8 cellular contexts compared by ENCODE assay signal in genomic region chr20:63978319-63979220, GRCh38. TPM values are rescaled to one million over a fixed set of nuclear protein-coding genes. Genes with fewer than 3 reads are reported as not detected.
DNase-seq lines count a peak whose midpoint lies in the region; ATAC-seq and TF ChIP-seq lines count a peak whose summit lies in the region.

No MANE protein-coding gene starts in this region.

- H3K36me3 ChIP-seq in Panc1 (ENCODE audit: control insufficient read depth, insufficient read depth, low read length): peaks cover 5% of the 10 kb centered on the region; the same call in 1 of the 2 replicates
- H3K36me3 ChIP-seq in iPS-15b (ENCODE audit: control insufficient read depth, insufficient read depth, low read length): peaks cover 3% of the 10 kb centered on the region
- peaks cover 0 to 6% (median 6%) of the 10 kb centered on the region in 3 donors for H3K36me3 ChIP-seq in skeletal muscle tissue (ENCODE audit: control insufficient read depth in 3 of 3, insufficient read depth in 3 of 3, low read length in 3 of 3)

- peak; percentile 39 for ATAC-seq in HG03175 (IDR thresholded peaks at IDR 0.05; ENCODE audit: unreplicated experiment)
- ATAC-seq in Panc1: peak; percentile 55
- peak; percentile 4 for ATAC-seq in activated naive CD8-positive, alpha-beta T cell treated with anti-CD3 and anti-CD28 coated beads, Interleukin-2, amount 50 U/mL, for 24 hours

- no peaks in the 10 kb centered on the region for H3K9me3 ChIP-seq in Panc1 (ENCODE audit: control insufficient read depth, insufficient read depth, low read depth, low read length)
- H3K9me3 ChIP-seq in iPS-15b (ENCODE audit: control insufficient read depth, insufficient read depth, low read length): no peaks in the 10 kb centered on the region
- H3K9me3 ChIP-seq in skeletal muscle tissue (ENCODE audit: control insufficient read depth in 3 of 3, low read length in 3 of 3): no peaks in the 10 kb centered on the region

- POLR2A ChIA-PET in Panc1 (lab: Charles Lee): no interaction called here

- H3K36me3 Mint-ChIP-seq in activated naive CD8-positive, alpha-beta T cell treated with anti-CD3 and anti-CD28 coated beads, Interleukin-2, amount 50 U/mL, for 24 hours (ENCODE audit: low read depth): peaks cover 30% of the 10 kb centered on the region

- H3K27me3 Mint-ChIP-seq in activated naive CD8-positive, alpha-beta T cell treated with anti-CD3 and anti-CD28 coated beads, Interleukin-2, amount 50 U/mL, for 24 hours: no peaks in the 10 kb centered on the region

- CTCF ChIA-PET in Panc1 (lab: Charles Lee): interaction anchor here (2.3 kb wide), 1 partner anchor 60 kb away, joined by 9 read pairs; no protein-coding TSS in a partner anchor

- in situ Hi-C loops in Panc1 (cut with HindIII; ENCODE audit: low pct_unique_long_range_greater_than_20kb, low sequenced_read_pairs): no loop called here

- H3K9ac ChIP-seq in iPS-15b (ENCODE audit: low read depth, low read length): no peak overlapping the region
- peak overlapping the region; percentile 32 to 77 (median 66) for H3K9ac ChIP-seq in skeletal muscle tissue (ENCODE audit: low read depth in 1 of 3, low read length in 3 of 3)

- TF ChIP-seq CTCF in GM12864 (IDR thresholded peaks at IDR 0.05; ENCODE audit: low read depth, low read length, missing control alignments) (no peak), Panc1 (IDR thresholded peaks at IDR 0.05) (no peak)

- H3K4me3 ChIP-seq in GM12864 (ENCODE audit: low read depth, low read length): peak overlapping the region; percentile 83
- peak overlapping the region; percentile 62 to 76 for H3K4me3 ChIP-seq in Panc1 (ENCODE audit: low read depth in 2 of 2, low read length in 2 of 2)
- H3K4me3 ChIP-seq in iPS-15b (ENCODE audit: low read depth, low read length): peak overlapping the region; percentile 72
- peak overlapping the region; percentile 58 to 65 (median 60) for H3K4me3 ChIP-seq in skeletal muscle tissue (ENCODE audit: low read length in 3 of 3)

- H3K27ac ChIP-seq in Panc1 (ENCODE audit: low read length) (peak overlapping the region; percentile 84), skeletal muscle tissue (ENCODE audit: low read depth, low read length) (no peak overlapping the region)

- H3K27me3 ChIP-seq in Panc1 (ENCODE audit: control insufficient read depth, insufficient read depth, low read length) (no peaks in the 10 kb centered on the region), iPS-15b (ENCODE audit: control insufficient read depth, insufficient read depth, low read length) (peaks cover 25% of the 10 kb centered on the region), skeletal muscle tissue (ENCODE audit: control insufficient read depth in 3 of 3, insufficient read depth in 3 of 3, low read length in 3 of 3) (peaks cover 0 to 33% (median 26%) of the 10 kb centered on the region in 3 donors)

- H3K27ac Mint-ChIP-seq in activated naive CD8-positive, alpha-beta T cell treated with anti-CD3 and anti-CD28 coated beads, Interleukin-2, amount 50 U/mL, for 24 hours: peak overlapping the region; percentile 84

- H3K9me3 Mint-ChIP-seq in activated naive CD8-positive, alpha-beta T cell treated with anti-CD3 and anti-CD28 coated beads, Interleukin-2, amount 50 U/mL, for 24 hours: no peaks in the 10 kb centered on the region

- intact Hi-C loops in Panc1 (cut with micrococcal nuclease; ENCODE audit: unreplicated experiment) (no loop called here), posterior vena cava (cut with DNase I) (loop anchor here (10.0 kb wide), 2 partner anchors 74 to 184 kb away; no protein-coding TSS in a partner anchor)

- BruUV-seq in Panc1 (replicated peaks; lab: Mats Ljungman, UMichigan): no TSS peak

- DNase-seq in 8988T (peak; percentile 88), GM12864 (ENCODE audit: low read depth) (no peak), Panc1 (ENCODE audit: low read depth, low spot score) (no peak), posterior vena cava (ENCODE audit: low spot score) (no peak)
- DNase-seq in activated naive CD8-positive, alpha-beta T cell treated with anti-CD3 and anti-CD28 coated beads, Interleukin-2, amount 50 U/mL, for 24 hours: peak; percentile 82

- peaks cover 62% of the 10 kb centered on the region for H3K4me1 Mint-ChIP-seq in activated naive CD8-positive, alpha-beta T cell treated with anti-CD3 and anti-CD28 coated beads, Interleukin-2, amount 50 U/mL, for 24 hours

- peaks cover 47% of the 10 kb centered on the region for H3K4me1 ChIP-seq in Panc1 (ENCODE audit: control insufficient read depth, insufficient read depth, low read length)
- peaks cover 3% of the 10 kb centered on the region for H3K4me1 ChIP-seq in iPS-15b (ENCODE audit: control insufficient read depth, insufficient read depth, low read length)
- H3K4me1 ChIP-seq in skeletal muscle tissue (ENCODE audit: control insufficient read depth in 3 of 3, insufficient read depth in 3 of 3, low read length in 3 of 3): peaks cover 28 to 42% (median 39%) of the 10 kb centered on the region in 3 donors

- H3K4me3 Mint-ChIP-seq in activated naive CD8-positive, alpha-beta T cell treated with anti-CD3 and anti-CD28 coated beads, Interleukin-2, amount 50 U/mL, for 24 hours: peak overlapping the region; percentile 77

RNA-seq across cellular contexts. Expression of gene SAMD10, which starts 0.9 kb away (rescaled TPM):
- total RNA-seq in Panc1 (2021; ENCODE audit: unreplicated experiment) (8.8 TPM), skeletal muscle tissue (1.0 TPM), posterior vena cava (1 to 10 TPM; 1.1 to 1.5 TPM)
- polyA plus RNA-seq in Panc1 (2012; ENCODE audit: insufficient read length): 13.2 TPM

RNA-seq across cellular contexts. Expression of gene PRPF6, which starts 2.4 kb away (rescaled TPM):
- total RNA-seq in Panc1 (2021; ENCODE audit: unreplicated experiment): 88.4 TPM
- 125 TPM for polyA plus RNA-seq in Panc1 (2012; ENCODE audit: insufficient read length)
- total RNA-seq in skeletal muscle tissue: 55.8 TPM
- total RNA-seq in posterior vena cava: 10 to 100 TPM; 44.3 to 44.8 TPM

RNA-seq across cellular contexts. Expression of gene ZNF512B, which starts 8.8 kb away (rescaled TPM):
- 17.9 TPM for total RNA-seq in Panc1 (2021; ENCODE audit: unreplicated experiment)
- 13.6 TPM for polyA plus RNA-seq in Panc1 (2012; ENCODE audit: insufficient read length)
- total RNA-seq in skeletal muscle tissue: 8.9 TPM
- 10 to 100 TPM in 1 of 2 donors, 1 to 10 TPM in 1; 9.4 to 11.2 TPM for total RNA-seq in posterior vena cava

RNA-seq across cellular contexts. Expression of gene UCKL1, which starts 22.4 kb away (rescaled TPM):
- 47.4 TPM for total RNA-seq in Panc1 (2021; ENCODE audit: unreplicated experiment)
- 76.5 TPM for polyA plus RNA-seq in Panc1 (2012; ENCODE audit: insufficient read length)
- total RNA-seq in skeletal muscle tissue: 15.7 TPM
- total RNA-seq in posterior vena cava: 10 to 100 TPM; 20.8 to 22.0 TPM

RNA-seq across cellular contexts. Expression of gene C20orf204, which starts 57.4 kb away (rescaled TPM):
- total RNA-seq in Panc1 (2021; ENCODE audit: unreplicated experiment) (1.9 TPM), skeletal muscle tissue (0.52 TPM), posterior vena cava (under 1 TPM; 0.76 to 0.83 TPM)
- polyA plus RNA-seq in Panc1 (2012; ENCODE audit: insufficient read length): 3.3 TPM

Comparison
In these comparisons a context has a peak if more than half of its experiments do, and no peak if none do; other contexts are left out.
1. DNase-seq: peak in 8988T (single experiment) and activated naive CD8-positive, alpha-beta T cell treated with anti-CD3 and anti-CD28 coated beads, Interleukin-2, amount 50 U/mL, for 24 hours (single experiment); none in GM12864 (single experiment), Panc1 (single experiment) and posterior vena cava (single experiment).
2. ATAC-seq: peak in every context shown above with its lines; median percentile 55 in Panc1; 39 in HG03175; 4 in activated naive CD8-positive, alpha-beta T cell treated with anti-CD3 and anti-CD28 coated beads, Interleukin-2, amount 50 U/mL, for 24 hours.
3. Peak in every context shown above with its lines, with median percentiles within 50 percentile points of each other: H3K4me3 ChIP-seq.